In the genomic region with DNA sequence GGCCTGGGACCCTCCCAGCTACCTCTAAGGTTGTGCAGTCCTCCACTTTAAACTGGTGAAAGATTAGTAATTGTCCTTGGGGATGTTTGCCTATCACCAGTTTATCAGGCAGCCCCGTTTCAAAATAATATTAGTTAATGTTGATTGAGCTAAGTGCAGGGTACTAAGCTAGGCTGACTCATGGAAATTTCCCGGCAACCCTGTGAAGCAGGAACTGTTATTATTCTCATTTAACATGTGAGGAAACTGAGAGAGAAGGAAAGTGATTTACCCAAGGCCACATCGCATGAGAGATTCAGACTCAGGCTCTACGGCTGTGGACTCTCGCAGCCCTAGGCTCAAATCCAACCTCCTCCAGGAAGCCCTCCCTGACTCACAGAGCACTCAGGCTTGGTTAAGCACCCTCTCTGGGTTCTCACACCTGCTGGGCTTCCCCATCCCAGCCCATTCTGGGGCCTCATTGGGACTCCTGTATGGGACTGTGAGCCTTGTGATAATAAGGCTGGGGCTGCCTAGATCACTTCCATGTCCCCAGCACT, we compare ENCODE assay signal across 32 cellular contexts. TPM values are rescaled to one million over a fixed set of nuclear protein-coding genes. Genes with fewer than 3 reads are reported as not detected.
"Had no signal": no experiment of that assay in that cellular context is flagged by ENCODE, and none has a peak within 500 bp of the region (broad histone marks: within the 10 kb centered on the region; RNA-seq: fewer than 3 reads in every experiment).

No MANE protein-coding gene starts in this region.

- H3K4me3 Mint-ChIP-seq: activated CD4-positive, alpha-beta T cell treated with anti-CD3 and anti-CD28 coated beads, Interleukin-2, amount 10 ng/mL, durations not matched to agents 24 days and 14 days; activated CD8-positive, alpha-beta T cell treated with anti-CD3 and anti-CD28 coated beads, Interleukin-2, amount 10 ng/mL, durations not matched to agents 7 days and 5 days; activated naive CD8-positive, alpha-beta T cell treated with anti-CD3 and anti-CD28 coated beads for 36 hours; brain; T-helper 1 cell treated with Interleukin-12 subunit alpha and Interleukin-12 subunit beta and Interleukin-4 antibody, amounts not matched to agents 30 μg/mL and 1 μg/mL, for 36 hours; T-helper 2 cell treated with Interferon-gamma antibody and Interleukin-4, amounts not matched to agents 5 μg/mL and 100 μg/mL, for 36 hours; WTC11 had no signal

- H3K27me3 ChIP-seq: SJSA1 had no signal

- H3K4me1 ChIP-seq: SJSA1 had no signal

- H3K9me3 ChIP-seq: SJSA1, SK-N-SH had no signal

- H3K27ac ChIP-seq: KMS-11, SJSA1 had no signal

- H3K4me3 ChIP-seq: SJSA1 had no signal

- DNase-seq: activated CD4-positive, alpha-beta T cell treated with anti-CD3 and anti-CD28 coated beads, Interleukin-2, amount 10 ng/mL, durations not matched to agents 24 days and 14 days; activated CD4-positive, alpha-beta T cell treated with anti-CD3 and anti-CD28 coated beads, Interleukin-2, amount 50 U/mL, for 48 hours; activated CD8-positive, alpha-beta T cell treated with anti-CD3 and anti-CD28 coated beads, Interleukin-2, amount 10 ng/mL, durations not matched to agents 7 days and 5 days; activated effector memory CD4-positive, alpha-beta T cell treated with anti-CD3 and anti-CD28 coated beads, Interleukin-2, amount 50 U/mL, for 16 hours; activated naive CD4-positive, alpha-beta T cell treated with Interleukin-2 at 50 U/mL for 16 hours; activated naive CD8-positive, alpha-beta T cell treated with anti-CD3 and anti-CD28 coated beads for 36 hours; activated T-cell treated with anti-CD3 and anti-CD28 coated beads, Interleukin-2, amount 50 U/mL, for 48 hours; caudate nucleus; cerebellar nuclear complex; MM.1S; MV-4-11; NCI-H1092; NCI-H1436 treated with DMSO at 0.1 percent for 48 hours; NCI-H1694 treated with DMSO at 0.1 percent for 48 hours; NCI-H2029; NCI-H345; NCI-H524 treated with DMSO at 0.1 percent for 48 hours; SHP77; SK-N-SH had no signal

- H3K9ac ChIP-seq: KMS-11, SK-N-SH had no signal

- H3K9me3 Mint-ChIP-seq: activated CD4-positive, alpha-beta T cell treated with anti-CD3 and anti-CD28 coated beads, Interleukin-2, amount 10 ng/mL, durations not matched to agents 24 days and 14 days; activated naive CD8-positive, alpha-beta T cell treated with anti-CD3 and anti-CD28 coated beads for 36 hours; brain; T-helper 1 cell treated with Interleukin-12 subunit alpha and Interleukin-12 subunit beta and Interleukin-4 antibody, amounts not matched to agents 30 μg/mL and 1 μg/mL, for 36 hours; T-helper 2 cell treated with Interferon-gamma antibody and Interleukin-4, amounts not matched to agents 5 μg/mL and 100 μg/mL, for 36 hours; WTC11 had no signal

- H3K4me2 ChIP-seq: KMS-11, SK-N-SH had no signal

- H3K27ac Mint-ChIP-seq: activated CD4-positive, alpha-beta T cell treated with anti-CD3 and anti-CD28 coated beads, Interleukin-2, amount 10 ng/mL, durations not matched to agents 24 days and 14 days; activated CD8-positive, alpha-beta T cell treated with anti-CD3 and anti-CD28 coated beads, Interleukin-2, amount 10 ng/mL, durations not matched to agents 7 days and 5 days; activated naive CD8-positive, alpha-beta T cell treated with anti-CD3 and anti-CD28 coated beads for 36 hours; brain; T-helper 1 cell treated with Interleukin-12 subunit alpha and Interleukin-12 subunit beta and Interleukin-4 antibody, amounts not matched to agents 30 μg/mL and 1 μg/mL, for 36 hours; T-helper 2 cell treated with Interferon-gamma antibody and Interleukin-4, amounts not matched to agents 5 μg/mL and 100 μg/mL, for 36 hours had no signal

- H3K4me1 Mint-ChIP-seq: activated CD4-positive, alpha-beta T cell treated with anti-CD3 and anti-CD28 coated beads, Interleukin-2, amount 10 ng/mL, durations not matched to agents 24 days and 14 days; brain; WTC11 had no signal

- H3K27me3 Mint-ChIP-seq: activated CD4-positive, alpha-beta T cell treated with anti-CD3 and anti-CD28 coated beads, Interleukin-2, amount 10 ng/mL, durations not matched to agents 24 days and 14 days; activated naive CD8-positive, alpha-beta T cell treated with anti-CD3 and anti-CD28 coated beads for 36 hours; brain had no signal

- ATAC-seq: activated CD8-positive, alpha-beta T cell treated with anti-CD3 and anti-CD28 coated beads, Interleukin-2, amount 10 ng/mL, durations not matched to agents 7 days and 5 days; Panc1; WTC11 had no signal

- FAIRE-seq: TTC549 had no signal

RNA-seq across cellular contexts. Expression of gene APOC2, which starts 29.0 kb away (rescaled TPM):
- total RNA-seq: activated CD4-positive, alpha-beta T cell treated with anti-CD3 and anti-CD28 coated beads, Interleukin-2, amount 10 ng/mL, durations not matched to agents 24 days and 14 days; activated CD8-positive, alpha-beta T cell treated with anti-CD3 and anti-CD28 coated beads, Interleukin-2, amount 10 ng/mL, durations not matched to agents 7 days and 5 days; activated naive CD8-positive, alpha-beta T cell treated with anti-CD3 and anti-CD28 coated beads for 36 hours; bronchial epithelial cell; LHCN-M2; NCI-H460; RPMI7951; SJSA1 had no signal
- polyA plus RNA-seq: SK-N-SH had no signal

RNA-seq across cellular contexts. Expression of gene APOC4, which starts 32.8 kb away (rescaled TPM):
- total RNA-seq: activated CD4-positive, alpha-beta T cell treated with anti-CD3 and anti-CD28 coated beads, Interleukin-2, amount 10 ng/mL, durations not matched to agents 24 days and 14 days; activated CD8-positive, alpha-beta T cell treated with anti-CD3 and anti-CD28 coated beads, Interleukin-2, amount 10 ng/mL, durations not matched to agents 7 days and 5 days; activated naive CD8-positive, alpha-beta T cell treated with anti-CD3 and anti-CD28 coated beads for 36 hours; bronchial epithelial cell; LHCN-M2; NCI-H460; RPMI7951; SJSA1; WTC11 had no signal
- polyA plus RNA-seq: adipose tissue, SK-N-SH had no signal
